ENCODE assay signal across 17 cellular contexts in genomic region chr2:201204655-201205515, GRCh38. TPM values are rescaled to one million over a fixed set of nuclear protein-coding genes. Genes with fewer than 3 reads are reported as not detected.
DNase-seq lines count a peak whose midpoint lies in the region; ATAC-seq and TF ChIP-seq lines count a peak whose summit lies in the region.
"Had no signal": no experiment of that assay in that cellular context is flagged by ENCODE, and none has a peak within 500 bp of the region (broad histone marks: within the 10 kb centered on the region; RNA-seq: fewer than 3 reads in every experiment).

No MANE protein-coding gene starts in this region.

- H3K9me3 Mint-ChIP-seq in osteocyte (ENCODE audit: unreplicated experiment), result no peaks in the 10 kb centered on the region

- H3K4me3 Mint-ChIP-seq in osteocyte (ENCODE audit: unreplicated experiment), result no peak overlapping the region

- H2AFZ ChIP-seq in hepatocyte, result no peak overlapping the region

- H3K4me1 ChIP-seq in hepatocyte (ENCODE audit: insufficient read depth), result peaks cover 7% of the 10 kb centered on the region
- H3K4me1 ChIP-seq: BE2C had no signal

- TF ChIP-seq CTCF in hepatocyte (IDR thresholded peaks at IDR 0.05; ENCODE audit: poor library complexity) (no peak), osteocyte (IDR thresholded peaks at IDR 0.05) (no peak)

- no peaks in the 10 kb centered on the region for H3K27me3 ChIP-seq in hepatocyte
- H3K27me3 ChIP-seq: BE2C, thyroid gland had no signal

- no peaks in the 10 kb centered on the region for H3K36me3 ChIP-seq in hepatocyte (replicated peaks; ENCODE audit: insufficient read depth, low read depth)
- H3K36me3 ChIP-seq: BE2C, thyroid gland had no signal

- peak overlapping the region; percentile 38 for H3K27ac Mint-ChIP-seq in osteocyte (ENCODE audit: unreplicated experiment)

- ATAC-seq in GM18907 (IDR thresholded peaks at IDR 0.05; ENCODE audit: unreplicated experiment) (peak; percentile 48), GM18517 (IDR thresholded peaks at IDR 0.05; ENCODE audit: unreplicated experiment) (no peak)

- peak overlapping the region; percentile 14 for H3K4me2 ChIP-seq in hepatocyte

- H3K79me2 ChIP-seq in hepatocyte, result no peaks in the 10 kb centered on the region

- no peaks in the 10 kb centered on the region for H3K36me3 Mint-ChIP-seq in osteocyte (ENCODE audit: unreplicated experiment)

- H3K4me3 ChIP-seq in hepatocyte, result no peak overlapping the region
- H3K4me3 ChIP-seq: skin epidermis, thyroid gland had no signal

- 81% methylated on average over 9 of the region's 9 CpGs for WGBS in hepatocyte (ENCODE audit: low lambda C conversion rate, missing lambda C conversion rate)

- H3K4me1 Mint-ChIP-seq in osteocyte (ENCODE audit: unreplicated experiment), result peaks cover 31% of the 10 kb centered on the region

- H3K9me2 ChIP-seq in hepatocyte (replicated peaks; ENCODE audit: insufficient read depth), result no peaks in the 10 kb centered on the region

- no peaks in the 10 kb centered on the region for H3K27me3 Mint-ChIP-seq in osteocyte (ENCODE audit: unreplicated experiment)

- H4K20me1 ChIP-seq in hepatocyte (ENCODE audit: insufficient read depth, poor library complexity, severe bottlenecking), result no peaks in the 10 kb centered on the region

- no peaks in the 10 kb centered on the region for H3K9me3 ChIP-seq in hepatocyte (ENCODE audit: low read depth)
- H3K9me3 ChIP-seq: BE2C, thyroid gland had no signal

- peak; percentile 49 for DNase-seq in HuH-7 (ENCODE audit: low spot score)
- no peak for DNase-seq in hepatocyte (ENCODE audit: low spot score)
- no peak for DNase-seq in osteocyte (ENCODE audit: extremely low spot score, unreplicated experiment)
- DNase-seq in middle frontal gyrus (ENCODE audit: extremely low spot score, low spot score), result no peak
- DNase-seq in SW480 (ENCODE audit: low spot score), result no peak
- DNase-seq: activated CD4-positive, CD25-positive, alpha-beta regulatory T cell treated with anti-CD3 and anti-CD28 coated beads, Interleukin-2, amount 50 U/mL, for 72 hours; activated CD8-positive, alpha-beta memory T cell treated with anti-CD3 and anti-CD28 coated beads, Interleukin-2, amount 50 U/mL, for 4 hours; activated gamma-delta T cell treated with Interleukin-2 at 50 U/mL for 16 hours; BE2C; cortex of kidney; midbrain; NCI-H446; thyroid gland had no signal

- peak overlapping the region; percentile 64 for H3K27ac ChIP-seq in hepatocyte
- H3K27ac ChIP-seq: epithelial cell of prostate, thyroid gland had no signal

RNA-seq across cellular contexts. Expression of gene CASP10, which starts 21.9 kb away (rescaled TPM):
- total RNA-seq in hepatocyte, result 7.2 and 11.0 TPM in 2 replicates
- 1.6 and 2.0 TPM in 2 replicates for polyA plus RNA-seq in hepatocyte
- 0.35 TPM in 1 of 2 replicates, not detected in the other for total RNA-seq in osteocyte

RNA-seq across cellular contexts. Expression of gene CASP8, which starts 55.5 kb away (rescaled TPM):
- total RNA-seq in hepatocyte, result 24.4 and 27.7 TPM in 2 replicates
- polyA plus RNA-seq in hepatocyte, result 14.6 and 17.1 TPM in 2 replicates
- total RNA-seq in osteocyte, result 11.1 and 11.4 TPM in 2 replicates
